In the genomic region with DNA sequence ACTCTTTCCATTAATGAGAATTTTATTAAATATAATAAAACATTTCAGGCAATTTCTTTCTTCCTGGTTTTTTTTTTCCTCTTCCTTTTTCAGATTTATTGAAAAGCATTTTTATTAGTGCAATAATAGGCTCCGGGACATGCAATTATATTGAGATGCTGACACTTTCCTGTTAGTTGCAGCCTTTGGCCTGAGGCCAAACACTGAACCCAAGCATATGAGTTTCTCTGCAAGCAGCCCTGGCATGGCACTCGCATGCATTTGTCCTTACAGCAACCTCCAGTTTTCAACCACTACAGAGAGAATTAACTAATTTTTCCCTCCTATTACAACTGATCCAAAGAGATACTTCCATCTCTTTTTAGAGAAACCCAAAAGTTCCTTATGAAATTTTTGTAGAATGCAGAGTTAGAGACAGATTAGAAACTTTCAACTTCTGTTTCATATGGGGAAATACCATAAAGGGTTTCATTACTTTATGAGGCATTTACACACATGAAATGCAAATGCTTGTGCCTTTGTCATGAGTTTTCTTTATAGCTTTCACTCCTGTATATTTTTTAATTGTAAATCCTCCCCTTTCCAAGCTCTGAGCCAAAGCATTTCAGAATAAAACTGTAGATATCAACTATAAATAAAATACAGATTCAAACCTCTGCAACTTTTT, we compare ENCODE assay signal across 24 cellular contexts.
DNase-seq lines count a peak whose midpoint lies in the region; TF ChIP-seq lines count a peak whose summit lies in the region.
"Had no signal": no experiment of that assay in that cellular context is flagged by ENCODE, and none has a peak within 500 bp of the region (broad histone marks: within the 10 kb centered on the region; RNA-seq: fewer than 3 reads in every experiment).

No MANE protein-coding gene starts in this region.

- H3K9ac ChIP-seq in colonic mucosa (ENCODE audit: low read depth in 2 of 2, low read length in 2 of 2): no peak overlapping the region
- H3K9ac ChIP-seq: BLaER1 had no signal

- H3K27ac ChIP-seq in cardiac muscle cell (no peak overlapping the region), HEK293 (ENCODE audit: extremely low read depth, low read depth, low read length) (no peak overlapping the region), colonic mucosa (peak overlapping the region; percentile 58), uterus (peak overlapping the region; percentile 72 to 76)
- H3K27ac ChIP-seq: BLaER1, pancreas, right atrium auricular region had no signal

- no peaks in the 10 kb centered on the region for H3K27me3 ChIP-seq in cardiac muscle cell
- no peaks in the 10 kb centered on the region for H3K27me3 ChIP-seq in colonic mucosa
- no peaks in the 10 kb centered on the region for H3K27me3 ChIP-seq in uterus
- H3K27me3 ChIP-seq: BLaER1, pancreas, right atrium auricular region had no signal

- no peaks in the 10 kb centered on the region for H3K36me3 ChIP-seq in cardiac muscle cell
- no peaks in the 10 kb centered on the region for H3K36me3 ChIP-seq in HEK293 (ENCODE audit: control insufficient read depth in 2 of 2, insufficient read depth in 1 of 2, low read length in 2 of 2)
- no peaks in the 10 kb centered on the region for H3K36me3 ChIP-seq in colonic mucosa
- H3K36me3 ChIP-seq in uterus: no peaks in the 10 kb centered on the region
- H3K36me3 ChIP-seq: BLaER1, pancreas, right atrium auricular region had no signal

- H3K4me1 ChIP-seq in cardiac muscle cell (ENCODE audit: low read depth): no peaks in the 10 kb centered on the region
- H3K4me1 ChIP-seq in HEK293 (ENCODE audit: control insufficient read depth, insufficient read depth, low read length): no peaks in the 10 kb centered on the region
- H3K4me1 ChIP-seq in colonic mucosa: peaks cover 3% of the 10 kb centered on the region
- no peaks in the 10 kb centered on the region for H3K4me1 ChIP-seq in uterus
- H3K4me1 ChIP-seq: pancreas, right atrium auricular region had no signal

- intact Hi-C loops in cardiac septum (cut with DNase I): no loop called here
- intact Hi-C loops in colonic mucosa (cut with DNase I): no loop called here
- intact Hi-C loops in uterus (cut with DNase I; ENCODE audit: low total_unique reads): no loop called here

- CTCF ChIA-PET in HEK293 (lab: Yijun Ruan, JAX): interaction anchor here (0.6 kb wide), 1 partner anchor 1647 kb away, joined by 4 read pairs; no protein-coding TSS in a partner anchor

- no peak overlapping the region for H3K4me3 ChIP-seq in cardiac muscle cell
- no peak overlapping the region for H3K4me3 ChIP-seq in HEK293 (ENCODE audit: low read depth, low read length)
- no peak overlapping the region for H3K4me3 ChIP-seq in colonic mucosa
- no peak overlapping the region for H3K4me3 ChIP-seq in uterus
- H3K4me3 ChIP-seq: BLaER1, lung, pancreas, right atrium auricular region had no signal

- peak; percentile 2 to 8 for DNase-seq in cardiac muscle cell (ENCODE audit: low read depth in 1 of 2, low spot score in 1 of 2)
- DNase-seq in cardiac septum (ENCODE audit: low spot score): no peak
- peak; percentile 52 for DNase-seq in colonic mucosa
- peak in 1 of 2 donors; percentile 17 for DNase-seq in uterus
- no peak for DNase-seq in DMS79 treated with DMSO at 0.1 percent for 48 hours (lab: John Stamatoyannopoulos, UW)
- DNase-seq in anterior cingulate cortex (lab: John Stamatoyannopoulos, UW): no peak
- no peak for DNase-seq in GF-D8 (lab: John Stamatoyannopoulos, UW)
- DNase-seq: activated CD4-positive, alpha-beta T cell treated with anti-CD3 and anti-CD28 coated beads, Interleukin-2, amount 10 ng/mL, durations not matched to agents 7 days and 5 days; activated naive CD4-positive, alpha-beta T cell; activated T-cell treated with anti-CD3 and anti-CD28 coated beads, Interleukin-2, amount 50 U/mL, for 48 hours; DND-41; effector memory CD4-positive, alpha-beta T cell; erythroblast; islet precursor cell; NCI-H2081; pancreas; SHP77; stimulated activated CD4-positive, alpha-beta T cell treated with anti-CD3 and anti-CD28 coated beads, Interleukin-2, amount 100 ng/mL, for 48 hours; SW 1271; T1000 had no signal

- POLR2A ChIA-PET in HEK293 (lab: Yijun Ruan, JAX): no interaction called here

- no peak for TF ChIP-seq POLR2A in uterus (IDR thresholded peaks at IDR 0.05)

- H3K9me3 ChIP-seq in cardiac muscle cell (ENCODE audit: low read depth): no peaks in the 10 kb centered on the region
- H3K9me3 ChIP-seq in HEK293 (ENCODE audit: control insufficient read depth, insufficient read depth, low read depth, low read length): no peaks in the 10 kb centered on the region
- H3K9me3 ChIP-seq in colonic mucosa: no peaks in the 10 kb centered on the region
- no peaks in the 10 kb centered on the region for H3K9me3 ChIP-seq in uterus
- H3K9me3 ChIP-seq: BLaER1, pancreas, right atrium auricular region had no signal

- TF ChIP-seq CTCF in cardiac muscle cell (IDR thresholded peaks at IDR 0.05; ENCODE audit: low read depth, low read length) (no peak), HEK293 (tag by site-specific recombination; IDR thresholded peaks at IDR 0.05) (no peak), colonic mucosa (IDR thresholded peaks at IDR 0.05) (no peak), uterus (IDR thresholded peaks at IDR 0.05) (no peak)

TF ChIP-seq in HEK293, 187 proteins besides CTCF, POLR2A, EP300 and RAD21:
- TF ChIP-seq ZFP69B (tag by site-specific recombination; IDR thresholded peaks at IDR 0.05) (no peak), ZNF530 (tag by site-specific recombination; IDR thresholded peaks at IDR 0.05; ENCODE audit: low read depth) (no peak), ZBTB20 (tag by site-specific recombination; IDR thresholded peaks at IDR 0.05) (0 out of 2 replicates have a peak, but pooled peaks have one; percentile 29)
- TF ChIP-seq, protein P1, sequence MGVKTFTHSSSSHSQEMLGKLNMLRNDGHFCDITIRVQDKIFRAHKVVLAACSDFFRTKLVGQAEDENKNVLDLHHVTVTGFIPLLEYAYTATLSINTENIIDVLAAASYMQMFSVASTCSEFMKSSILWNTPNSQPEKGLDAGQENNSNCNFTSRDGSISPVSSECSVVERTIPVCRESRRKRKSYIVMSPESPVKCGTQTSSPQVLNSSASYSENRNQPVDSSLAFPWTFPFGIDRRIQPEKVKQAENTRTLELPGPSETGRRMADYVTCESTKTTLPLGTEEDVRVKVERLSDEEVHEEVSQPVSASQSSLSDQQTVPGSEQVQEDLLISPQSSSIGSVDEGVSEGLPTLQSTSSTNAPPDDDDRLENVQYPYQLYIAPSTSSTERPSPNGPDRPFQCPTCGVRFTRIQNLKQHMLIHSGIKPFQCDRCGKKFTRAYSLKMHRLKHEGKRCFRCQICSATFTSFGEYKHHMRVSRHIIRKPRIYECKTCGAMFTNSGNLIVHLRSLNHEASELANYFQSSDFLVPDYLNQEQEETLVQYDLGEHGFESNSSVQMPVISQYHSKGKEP (tag by site-specific recombination; IDR thresholded peaks at IDR 0.05): peak; percentile 61; the same call in 1 of the 2 replicates

Comparison
In these comparisons a context has a peak if more than half of its experiments do, and no peak if none do; other contexts are left out.
1. DNase-seq: peak in cardiac muscle cell (2 of 2) and colonic mucosa (single experiment); none in cardiac septum (single experiment), DMS79 treated with DMSO at 0.1 percent for 48 hours (single experiment), anterior cingulate cortex (0 of 58) and GF-D8 (single experiment).
2. H3K27ac ChIP-seq: peak in colonic mucosa (single experiment) and uterus (2 of 2); none in cardiac muscle cell (single experiment) and HEK293 (single experiment).